Comparison of ENCODE assay signal across 25 cellular contexts in the genomic region with DNA sequence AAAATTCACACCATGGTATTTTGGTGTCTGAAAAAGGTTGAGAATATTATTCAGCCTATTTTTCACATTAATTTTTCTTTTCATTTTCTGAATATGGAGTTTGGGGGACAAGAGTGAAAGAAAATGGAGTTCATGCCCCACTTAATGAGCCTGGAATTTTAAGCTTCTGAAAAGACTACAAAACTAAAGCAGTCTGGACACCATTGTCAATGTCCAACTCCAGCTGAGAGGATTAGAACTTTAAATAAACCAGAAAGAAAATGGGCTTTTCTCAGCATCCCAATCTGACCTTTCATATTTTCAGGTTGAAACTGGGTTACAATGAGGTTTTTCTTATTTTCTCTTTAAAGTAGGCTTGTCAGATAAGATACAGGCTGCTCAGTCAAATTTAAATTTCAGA.
"Had no signal": no experiment of that assay in that cellular context is flagged by ENCODE, and none has a peak within 500 bp of the region (broad histone marks: within the 10 kb centered on the region; RNA-seq: fewer than 3 reads in every experiment).

No MANE protein-coding gene starts in this region.

- H3K27ac ChIP-seq: body of pancreas, foreskin keratinocyte, gastrocnemius medialis, heart left ventricle, VCaP had no signal

- H3K4me3 ChIP-seq: body of pancreas, gastrocnemius medialis, heart left ventricle had no signal

- H3K36me3 Mint-ChIP-seq: activated naive CD8-positive, alpha-beta T cell; WTC11 had no signal

- DNase-seq: activated CD4-positive, alpha-beta T cell treated with anti-CD3 and anti-CD28 coated beads for 48 hours; activated CD4-positive, alpha-beta T cell treated with anti-CD3 and anti-CD28 coated beads, Interleukin-2, amount 50 U/mL, for 1 hour; activated CD4-positive, alpha-beta T cell treated with anti-CD3 and anti-CD28 coated beads, Interleukin-2, amount 50 U/mL, for 48 hours; activated CD8-positive, alpha-beta memory T cell treated with anti-CD3 and anti-CD28 coated beads for 24 hours; activated CD8-positive, alpha-beta T cell treated with anti-CD3 and anti-CD28 coated beads for 36 hours; activated effector memory CD4-positive, alpha-beta T cell treated with Interleukin-2 at 50 U/mL for 16 hours; activated gamma-delta T cell treated with Interleukin-2 at 50 U/mL for 16 hours; activated naive CD4-positive, alpha-beta T cell treated with anti-CD3 and anti-CD28 coated beads, Interleukin-2, amount 50 U/mL, for 16 hours; activated naive CD4-positive, alpha-beta T cell treated with Interleukin-2 at 50 U/mL for 16 hours; activated T-cell treated with anti-CD3 and anti-CD28 coated beads, Interleukin-2, amount 50 U/mL, for 4 hours; amygdala; aorta; body of pancreas; cortex of kidney; dermis blood vessel endothelial cell; effector CD4-positive, alpha-beta T cell; foreskin keratinocyte; gastrocnemius medialis; glutamatergic neuron; heart left ventricle had no signal

- ATAC-seq: activated CD8-positive, alpha-beta T cell treated with anti-CD3 and anti-CD28 coated beads for 36 hours; activated T-cell treated with anti-CD3 and anti-CD28 coated beads, Interleukin-2, amount 50 U/mL, for 4 hours; activated T-helper 17 cell treated with anti-CD3 and anti-CD28 coated beads, Interleukin-2, amount 50 U/mL, for 72 hours; body of pancreas; esophagus mucosa; foreskin keratinocyte; gastrocnemius medialis; heart left ventricle; WTC11 had no signal

- H3K36me3 ChIP-seq: gastrocnemius medialis, heart left ventricle had no signal

- H3K4me1 ChIP-seq: body of pancreas, foreskin keratinocyte, gastrocnemius medialis, heart left ventricle had no signal

- H3K27me3 Mint-ChIP-seq: activated CD8-positive, alpha-beta T cell treated with anti-CD3 and anti-CD28 coated beads for 36 hours; activated naive CD8-positive, alpha-beta T cell; activated T-helper 17 cell treated with anti-CD3 and anti-CD28 coated beads, Interleukin-2, amount 50 U/mL, for 72 hours had no signal

- H3K9me3 ChIP-seq: body of pancreas, gastrocnemius medialis, heart left ventricle had no signal

- H3K27ac Mint-ChIP-seq: activated CD8-positive, alpha-beta T cell treated with anti-CD3 and anti-CD28 coated beads for 36 hours; activated naive CD8-positive, alpha-beta T cell; activated T-helper 17 cell treated with anti-CD3 and anti-CD28 coated beads, Interleukin-2, amount 50 U/mL, for 72 hours; WTC11 had no signal

- H3K27me3 ChIP-seq: body of pancreas, foreskin keratinocyte, gastrocnemius medialis, heart left ventricle had no signal

- H3K9me3 Mint-ChIP-seq: activated T-cell treated with anti-CD3 and anti-CD28 coated beads, Interleukin-2, amount 50 U/mL, for 4 hours; WTC11 had no signal

- H3K4me3 Mint-ChIP-seq: activated CD8-positive, alpha-beta T cell treated with anti-CD3 and anti-CD28 coated beads for 36 hours; activated naive CD8-positive, alpha-beta T cell; activated T-cell treated with anti-CD3 and anti-CD28 coated beads, Interleukin-2, amount 50 U/mL, for 4 hours; activated T-helper 17 cell treated with anti-CD3 and anti-CD28 coated beads, Interleukin-2, amount 50 U/mL, for 72 hours; WTC11 had no signal

- H3K4me1 Mint-ChIP-seq: activated T-helper 17 cell treated with anti-CD3 and anti-CD28 coated beads, Interleukin-2, amount 50 U/mL, for 72 hours had no signal
